ENCODE assay signal across 8 cellular contexts in the genomic region with DNA sequence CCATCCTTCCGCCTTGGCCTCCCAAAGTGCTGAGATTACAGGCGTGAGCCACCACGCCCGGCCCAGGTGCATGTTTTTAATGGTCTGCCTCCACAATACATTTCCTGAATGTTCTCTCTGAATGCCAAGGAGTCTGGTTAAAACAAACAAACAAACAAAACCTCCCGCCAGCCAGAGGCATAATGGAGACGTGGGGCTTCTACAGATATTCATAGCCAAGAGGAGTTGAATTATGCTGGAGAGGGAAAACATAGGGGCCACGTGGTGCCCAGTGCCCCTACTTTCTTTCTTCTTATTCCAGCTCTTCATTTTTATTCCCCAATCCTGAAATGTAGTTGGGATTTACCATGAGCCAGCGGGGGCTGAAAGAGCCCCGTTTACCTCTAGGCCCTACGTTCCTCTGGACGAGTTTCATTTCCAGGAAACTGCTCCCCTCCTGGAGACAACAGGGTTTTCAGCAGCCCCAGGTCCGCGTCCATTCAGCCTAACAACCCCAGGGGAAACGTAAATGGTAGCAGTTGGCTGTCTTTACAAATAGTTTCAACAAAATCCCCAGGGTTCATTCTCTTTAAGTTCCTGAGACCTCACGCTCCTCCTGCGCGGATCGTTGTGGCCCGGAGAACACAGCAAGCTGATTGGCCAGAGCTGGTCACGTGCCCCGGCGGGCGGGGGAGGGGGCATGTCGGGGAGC.
A peak's percentile ranks its signal among the peaks of the same experiment; 100 is the strongest.
DNase-seq lines count a peak whose midpoint lies in the region; ATAC-seq, FAIRE-seq and TF ChIP-seq lines count a peak whose summit lies in the region.

No MANE protein-coding gene starts in this region.

- POLR2A ChIA-PET in activated CD8-positive, alpha-beta T cell treated with anti-CD3 and anti-CD28 coated beads, Interleukin-2, amount 10 ng/mL, durations not matched to agents 7 days and 5 days (lab: Charles Lee) = no interaction called here

- no peaks in the 10 kb centered on the region for H3K9me3 Mint-ChIP-seq in activated T-cell treated with anti-CD3 and anti-CD28 coated beads, Interleukin-2, amount 50 U/mL, for 4 hours
- H3K9me3 Mint-ChIP-seq in activated CD8-positive, alpha-beta T cell treated with anti-CD3 and anti-CD28 coated beads, Interleukin-2, amount 10 ng/mL, durations not matched to agents 7 days and 5 days (ENCODE audit: insufficient read depth) = no peaks in the 10 kb centered on the region

- no peak overlapping the region for H3K4me3 Mint-ChIP-seq in activated T-cell treated with anti-CD3 and anti-CD28 coated beads, Interleukin-2, amount 50 U/mL, for 4 hours
- peak overlapping the region; percentile 28 for H3K4me3 Mint-ChIP-seq in activated CD8-positive, alpha-beta T cell treated with anti-CD3 and anti-CD28 coated beads, Interleukin-2, amount 10 ng/mL, durations not matched to agents 7 days and 5 days

- no peaks in the 10 kb centered on the region for H3K4me1 ChIP-seq in pancreas

- TF ChIP-seq CTCF in pancreas (IDR thresholded peaks at IDR 0.05) = no peak

- DNase-seq in activated T-cell treated with anti-CD3 and anti-CD28 coated beads for 4 hours (peak; percentile 1), Right ventricle myocardium superior (peak; percentile 84), pancreas (peak; percentile 68 to 91 (median 80)), NCI-H446 (lab: John Stamatoyannopoulos, UW) (no peak)
- no peak for DNase-seq in activated T-cell treated with anti-CD3 and anti-CD28 coated beads, Interleukin-2, amount 50 U/mL, for 4 hours
- peak; percentile 23 for DNase-seq in activated CD8-positive, alpha-beta T cell treated with anti-CD3 and anti-CD28 coated beads, Interleukin-2, amount 10 ng/mL, durations not matched to agents 7 days and 5 days
- DNase-seq in activated effector memory CD4-positive, alpha-beta T cell treated with Interleukin-2 at 50 U/mL for 16 hours = no peak

- H3K27ac ChIP-seq in pancreas = peak overlapping the region; percentile 27 to 68 (median 36)

- peaks cover 14% of the 10 kb centered on the region for H3K27me3 Mint-ChIP-seq in activated T-cell treated with anti-CD3 and anti-CD28 coated beads, Interleukin-2, amount 50 U/mL, for 4 hours (ENCODE audit: low read depth)
- peaks cover 3% of the 10 kb centered on the region for H3K27me3 Mint-ChIP-seq in activated CD8-positive, alpha-beta T cell treated with anti-CD3 and anti-CD28 coated beads, Interleukin-2, amount 10 ng/mL, durations not matched to agents 7 days and 5 days (ENCODE audit: low read depth)

- no peak for FAIRE-seq in pancreas (lab: Jason Lieb, UNC)

- WGBS in pancreas, 2 donors = 32 to 36% methylated on average over 24 of the region's 24 CpGs

- peaks cover 2% of the 10 kb centered on the region for H3K36me3 Mint-ChIP-seq in activated T-cell treated with anti-CD3 and anti-CD28 coated beads, Interleukin-2, amount 50 U/mL, for 4 hours (ENCODE audit: insufficient read depth)
- no peaks in the 10 kb centered on the region for H3K36me3 Mint-ChIP-seq in activated CD8-positive, alpha-beta T cell treated with anti-CD3 and anti-CD28 coated beads, Interleukin-2, amount 10 ng/mL, durations not matched to agents 7 days and 5 days (ENCODE audit: low read depth)

- H3K4me1 Mint-ChIP-seq in activated T-cell treated with anti-CD3 and anti-CD28 coated beads, Interleukin-2, amount 50 U/mL, for 4 hours (ENCODE audit: low read depth) = no peaks in the 10 kb centered on the region
- H3K4me1 Mint-ChIP-seq in activated CD8-positive, alpha-beta T cell treated with anti-CD3 and anti-CD28 coated beads, Interleukin-2, amount 10 ng/mL, durations not matched to agents 7 days and 5 days (ENCODE audit: low read depth) = no peaks in the 10 kb centered on the region

- H3K27me3 ChIP-seq in pancreas = no peaks in the 10 kb centered on the region

- intact Hi-C loops in Right ventricle myocardium superior (cut with DNase I) (no loop called here), pancreas (cut with DNase I) (no loop called here)

- peak overlapping the region; percentile 13 to 60 (median 37) for H3K4me3 ChIP-seq in pancreas

- no peaks in the 10 kb centered on the region for H3K9me3 ChIP-seq in pancreas

- CTCF ChIA-PET in activated CD8-positive, alpha-beta T cell treated with anti-CD3 and anti-CD28 coated beads, Interleukin-2, amount 10 ng/mL, durations not matched to agents 7 days and 5 days (lab: Charles Lee) = no interaction called here

- no peaks in the 10 kb centered on the region for H3K36me3 ChIP-seq in pancreas

- no peak for ATAC-seq in activated T-cell treated with anti-CD3 and anti-CD28 coated beads, Interleukin-2, amount 50 U/mL, for 4 hours
- no peak for ATAC-seq in activated CD8-positive, alpha-beta T cell treated with anti-CD3 and anti-CD28 coated beads, Interleukin-2, amount 10 ng/mL, durations not matched to agents 7 days and 5 days
- ATAC-seq in Right ventricle myocardium superior (ENCODE audit: poor library complexity) (peak; percentile 97), pancreas (peak; percentile 93 to 97 (median 97)), HG03460 (IDR thresholded peaks at IDR 0.05; ENCODE audit: unreplicated experiment) (no peak)

- no peak overlapping the region for H3K27ac Mint-ChIP-seq in activated CD8-positive, alpha-beta T cell treated with anti-CD3 and anti-CD28 coated beads, Interleukin-2, amount 10 ng/mL, durations not matched to agents 7 days and 5 days

Comparison
In these comparisons a context has a peak if more than half of its experiments do, and no peak if none do; other contexts are left out.
1. DNase-seq: peak in activated T-cell treated with anti-CD3 and anti-CD28 coated beads for 4 hours (single experiment), activated CD8-positive, alpha-beta T cell treated with anti-CD3 and anti-CD28 coated beads, Interleukin-2, amount 10 ng/mL, durations not matched to agents 7 days and 5 days (single experiment), Right ventricle myocardium superior (single experiment) and pancreas (6 of 6); none in activated T-cell treated with anti-CD3 and anti-CD28 coated beads, Interleukin-2, amount 50 U/mL, for 4 hours (single experiment), NCI-H446 (0 of 2) and activated effector memory CD4-positive, alpha-beta T cell treated with Interleukin-2 at 50 U/mL for 16 hours (single experiment).
2. ATAC-seq: peak in Right ventricle myocardium superior (single experiment) and pancreas (4 of 4); none in activated T-cell treated with anti-CD3 and anti-CD28 coated beads, Interleukin-2, amount 50 U/mL, for 4 hours (0 of 2), activated CD8-positive, alpha-beta T cell treated with anti-CD3 and anti-CD28 coated beads, Interleukin-2, amount 10 ng/mL, durations not matched to agents 7 days and 5 days (single experiment) and HG03460 (single experiment).